Comparison of ENCODE assay signal across 1 cellular context in the genomic region with DNA sequence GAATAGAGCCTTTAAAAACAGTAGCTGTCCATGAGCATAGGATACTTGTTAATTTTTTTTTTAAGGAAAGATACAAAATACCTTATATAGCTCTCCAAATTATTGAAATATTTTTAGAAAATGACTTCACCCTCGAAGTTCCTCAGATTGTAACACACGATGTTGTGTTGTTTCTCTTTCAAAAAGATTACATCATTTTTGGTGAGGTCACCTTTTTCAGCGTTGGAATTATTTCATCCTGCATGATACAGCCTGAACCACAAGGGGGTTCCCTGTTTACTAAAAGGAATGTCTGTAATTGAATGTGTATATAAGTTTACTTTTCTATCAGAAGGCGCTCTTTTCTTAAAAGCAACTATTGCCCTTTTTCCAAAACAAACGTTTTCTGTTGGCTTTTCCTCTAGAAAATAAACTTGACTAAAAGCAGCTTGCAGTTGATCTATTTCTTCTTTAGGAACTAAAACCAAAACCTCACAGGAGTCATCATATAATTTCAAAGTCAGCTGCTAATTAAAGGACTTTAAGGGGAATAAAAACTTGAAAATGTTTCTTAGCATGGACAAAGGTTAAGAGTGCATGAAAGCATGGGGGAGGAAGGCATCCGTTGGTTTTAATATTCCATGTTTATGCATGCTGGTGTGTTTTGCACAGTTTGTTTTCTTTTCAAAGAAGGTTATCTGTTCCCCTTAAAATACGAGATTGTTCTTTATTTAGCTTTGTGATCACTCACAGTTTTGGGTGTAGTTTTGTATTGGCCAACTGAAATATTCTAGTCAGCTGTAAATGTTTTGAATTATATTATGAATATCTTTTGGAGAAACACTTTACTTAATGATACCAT.
TF ChIP-seq lines count a peak whose summit lies in the region.

No MANE protein-coding gene starts in this region.

TF ChIP-seq in K562, 482 proteins besides CTCF, POLR2A, EP300 and RAD21 (continued from another document and continues in another):
- TF ChIP-seq, protein P1, sequence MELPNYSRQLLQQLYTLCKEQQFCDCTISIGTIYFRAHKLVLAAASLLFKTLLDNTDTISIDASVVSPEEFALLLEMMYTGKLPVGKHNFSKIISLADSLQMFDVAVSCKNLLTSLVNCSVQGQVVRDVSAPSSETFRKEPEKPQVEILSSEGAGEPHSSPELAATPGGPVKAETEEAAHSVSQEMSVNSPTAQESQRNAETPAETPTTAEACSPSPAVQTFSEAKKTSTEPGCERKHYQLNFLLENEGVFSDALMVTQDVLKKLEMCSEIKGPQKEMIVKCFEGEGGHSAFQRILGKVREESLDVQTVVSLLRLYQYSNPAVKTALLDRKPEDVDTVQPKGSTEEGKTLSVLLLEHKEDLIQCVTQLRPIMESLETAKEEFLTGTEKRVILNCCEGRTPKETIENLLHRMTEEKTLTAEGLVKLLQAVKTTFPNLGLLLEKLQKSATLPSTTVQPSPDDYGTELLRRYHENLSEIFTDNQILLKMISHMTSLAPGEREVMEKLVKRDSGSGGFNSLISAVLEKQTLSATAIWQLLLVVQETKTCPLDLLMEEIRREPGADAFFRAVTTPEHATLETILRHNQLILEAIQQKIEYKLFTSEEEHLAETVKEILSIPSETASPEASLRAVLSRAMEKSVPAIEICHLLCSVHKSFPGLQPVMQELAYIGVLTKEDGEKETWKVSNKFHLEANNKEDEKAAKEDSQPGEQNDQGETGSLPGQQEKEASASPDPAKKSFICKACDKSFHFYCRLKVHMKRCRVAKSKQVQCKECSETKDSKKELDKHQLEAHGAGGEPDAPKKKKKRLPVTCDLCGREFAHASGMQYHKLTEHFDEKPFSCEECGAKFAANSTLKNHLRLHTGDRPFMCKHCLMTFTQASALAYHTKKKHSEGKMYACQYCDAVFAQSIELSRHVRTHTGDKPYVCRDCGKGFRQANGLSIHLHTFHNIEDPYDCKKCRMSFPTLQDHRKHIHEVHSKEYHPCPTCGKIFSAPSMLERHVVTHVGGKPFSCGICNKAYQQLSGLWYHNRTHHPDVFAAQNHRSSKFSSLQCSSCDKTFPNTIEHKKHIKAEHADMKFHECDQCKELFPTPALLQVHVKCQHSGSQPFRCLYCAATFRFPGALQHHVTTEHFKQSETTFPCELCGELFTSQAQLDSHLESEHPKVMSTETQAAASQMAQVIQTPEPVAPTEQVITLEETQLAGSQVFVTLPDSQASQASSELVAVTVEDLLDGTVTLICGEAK (IDR thresholded peaks at IDR 0.05) = peak; percentile 56; the same call in 1 of the 2 replicates
- TF ChIP-seq, protein P1 (CRISPR knock-in tag; IDR thresholded peaks at IDR 0.05) = no peak
- TF ChIP-seq, protein P2, sequence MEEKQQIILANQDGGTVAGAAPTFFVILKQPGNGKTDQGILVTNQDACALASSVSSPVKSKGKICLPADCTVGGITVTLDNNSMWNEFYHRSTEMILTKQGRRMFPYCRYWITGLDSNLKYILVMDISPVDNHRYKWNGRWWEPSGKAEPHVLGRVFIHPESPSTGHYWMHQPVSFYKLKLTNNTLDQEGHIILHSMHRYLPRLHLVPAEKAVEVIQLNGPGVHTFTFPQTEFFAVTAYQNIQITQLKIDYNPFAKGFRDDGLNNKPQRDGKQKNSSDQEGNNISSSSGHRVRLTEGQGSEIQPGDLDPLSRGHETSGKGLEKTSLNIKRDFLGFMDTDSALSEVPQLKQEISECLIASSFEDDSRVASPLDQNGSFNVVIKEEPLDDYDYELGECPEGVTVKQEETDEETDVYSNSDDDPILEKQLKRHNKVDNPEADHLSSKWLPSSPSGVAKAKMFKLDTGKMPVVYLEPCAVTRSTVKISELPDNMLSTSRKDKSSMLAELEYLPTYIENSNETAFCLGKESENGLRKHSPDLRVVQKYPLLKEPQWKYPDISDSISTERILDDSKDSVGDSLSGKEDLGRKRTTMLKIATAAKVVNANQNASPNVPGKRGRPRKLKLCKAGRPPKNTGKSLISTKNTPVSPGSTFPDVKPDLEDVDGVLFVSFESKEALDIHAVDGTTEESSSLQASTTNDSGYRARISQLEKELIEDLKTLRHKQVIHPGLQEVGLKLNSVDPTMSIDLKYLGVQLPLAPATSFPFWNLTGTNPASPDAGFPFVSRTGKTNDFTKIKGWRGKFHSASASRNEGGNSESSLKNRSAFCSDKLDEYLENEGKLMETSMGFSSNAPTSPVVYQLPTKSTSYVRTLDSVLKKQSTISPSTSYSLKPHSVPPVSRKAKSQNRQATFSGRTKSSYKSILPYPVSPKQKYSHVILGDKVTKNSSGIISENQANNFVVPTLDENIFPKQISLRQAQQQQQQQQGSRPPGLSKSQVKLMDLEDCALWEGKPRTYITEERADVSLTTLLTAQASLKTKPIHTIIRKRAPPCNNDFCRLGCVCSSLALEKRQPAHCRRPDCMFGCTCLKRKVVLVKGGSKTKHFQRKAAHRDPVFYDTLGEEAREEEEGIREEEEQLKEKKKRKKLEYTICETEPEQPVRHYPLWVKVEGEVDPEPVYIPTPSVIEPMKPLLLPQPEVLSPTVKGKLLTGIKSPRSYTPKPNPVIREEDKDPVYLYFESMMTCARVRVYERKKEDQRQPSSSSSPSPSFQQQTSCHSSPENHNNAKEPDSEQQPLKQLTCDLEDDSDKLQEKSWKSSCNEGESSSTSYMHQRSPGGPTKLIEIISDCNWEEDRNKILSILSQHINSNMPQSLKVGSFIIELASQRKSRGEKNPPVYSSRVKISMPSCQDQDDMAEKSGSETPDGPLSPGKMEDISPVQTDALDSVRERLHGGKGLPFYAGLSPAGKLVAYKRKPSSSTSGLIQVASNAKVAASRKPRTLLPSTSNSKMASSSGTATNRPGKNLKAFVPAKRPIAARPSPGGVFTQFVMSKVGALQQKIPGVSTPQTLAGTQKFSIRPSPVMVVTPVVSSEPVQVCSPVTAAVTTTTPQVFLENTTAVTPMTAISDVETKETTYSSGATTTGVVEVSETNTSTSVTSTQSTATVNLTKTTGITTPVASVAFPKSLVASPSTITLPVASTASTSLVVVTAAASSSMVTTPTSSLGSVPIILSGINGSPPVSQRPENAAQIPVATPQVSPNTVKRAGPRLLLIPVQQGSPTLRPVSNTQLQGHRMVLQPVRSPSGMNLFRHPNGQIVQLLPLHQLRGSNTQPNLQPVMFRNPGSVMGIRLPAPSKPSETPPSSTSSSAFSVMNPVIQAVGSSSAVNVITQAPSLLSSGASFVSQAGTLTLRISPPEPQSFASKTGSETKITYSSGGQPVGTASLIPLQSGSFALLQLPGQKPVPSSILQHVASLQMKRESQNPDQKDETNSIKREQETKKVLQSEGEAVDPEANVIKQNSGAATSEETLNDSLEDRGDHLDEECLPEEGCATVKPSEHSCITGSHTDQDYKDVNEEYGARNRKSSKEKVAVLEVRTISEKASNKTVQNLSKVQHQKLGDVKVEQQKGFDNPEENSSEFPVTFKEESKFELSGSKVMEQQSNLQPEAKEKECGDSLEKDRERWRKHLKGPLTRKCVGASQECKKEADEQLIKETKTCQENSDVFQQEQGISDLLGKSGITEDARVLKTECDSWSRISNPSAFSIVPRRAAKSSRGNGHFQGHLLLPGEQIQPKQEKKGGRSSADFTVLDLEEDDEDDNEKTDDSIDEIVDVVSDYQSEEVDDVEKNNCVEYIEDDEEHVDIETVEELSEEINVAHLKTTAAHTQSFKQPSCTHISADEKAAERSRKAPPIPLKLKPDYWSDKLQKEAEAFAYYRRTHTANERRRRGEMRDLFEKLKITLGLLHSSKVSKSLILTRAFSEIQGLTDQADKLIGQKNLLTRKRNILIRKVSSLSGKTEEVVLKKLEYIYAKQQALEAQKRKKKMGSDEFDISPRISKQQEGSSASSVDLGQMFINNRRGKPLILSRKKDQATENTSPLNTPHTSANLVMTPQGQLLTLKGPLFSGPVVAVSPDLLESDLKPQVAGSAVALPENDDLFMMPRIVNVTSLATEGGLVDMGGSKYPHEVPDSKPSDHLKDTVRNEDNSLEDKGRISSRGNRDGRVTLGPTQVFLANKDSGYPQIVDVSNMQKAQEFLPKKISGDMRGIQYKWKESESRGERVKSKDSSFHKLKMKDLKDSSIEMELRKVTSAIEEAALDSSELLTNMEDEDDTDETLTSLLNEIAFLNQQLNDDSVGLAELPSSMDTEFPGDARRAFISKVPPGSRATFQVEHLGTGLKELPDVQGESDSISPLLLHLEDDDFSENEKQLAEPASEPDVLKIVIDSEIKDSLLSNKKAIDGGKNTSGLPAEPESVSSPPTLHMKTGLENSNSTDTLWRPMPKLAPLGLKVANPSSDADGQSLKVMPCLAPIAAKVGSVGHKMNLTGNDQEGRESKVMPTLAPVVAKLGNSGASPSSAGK (IDR thresholded peaks at IDR 0.05) = peak; percentile 55
- no peak for TF ChIP-seq SPI1 (IDR thresholded peaks at IDR 0.05; ENCODE audit: borderline replicate concordance, low read depth, low read length)
- no peak for TF ChIP-seq SRSF7 (optimal IDR thresholded peaks at IDR 0.05; ENCODE audit: low read depth, low read length)
- TF ChIP-seq ZNF584 (CRISPR knock-in tag; IDR thresholded peaks at IDR 0.05; ENCODE audit: low read depth) = 0 out of 2 replicates have a peak, but pooled peaks have one; percentile 42
- TF ChIP-seq TCF7 (IDR thresholded peaks at IDR 0.05; ENCODE audit: borderline replicate concordance) = no peak
- TF ChIP-seq POLR2H (tag; IDR thresholded peaks at IDR 0.05; ENCODE audit: low read depth) = peak; percentile 73
- peak; percentile 29 to 70; a peak in 1 of 4 replicates for TF ChIP-seq TRIM24 (IDR thresholded peaks at IDR 0.05)
- no peak for TF ChIP-seq SIN3B (IDR thresholded peaks at IDR 0.05; ENCODE audit: low read depth)
- TF ChIP-seq NR2F6 (CRISPR knock-in tag; IDR thresholded peaks at IDR 0.05) = no peak
- TF ChIP-seq ZNF444 (CRISPR knock-in tag; IDR thresholded peaks at IDR 0.05) = no peak
- TF ChIP-seq ZNF76 (CRISPR knock-in tag; IDR thresholded peaks at IDR 0.05; ENCODE audit: borderline replicate concordance) = no peak
- no peak for TF ChIP-seq CHD1 (IDR thresholded peaks at IDR 0.05; ENCODE audit: low read length)
- TF ChIP-seq, protein P3, sequence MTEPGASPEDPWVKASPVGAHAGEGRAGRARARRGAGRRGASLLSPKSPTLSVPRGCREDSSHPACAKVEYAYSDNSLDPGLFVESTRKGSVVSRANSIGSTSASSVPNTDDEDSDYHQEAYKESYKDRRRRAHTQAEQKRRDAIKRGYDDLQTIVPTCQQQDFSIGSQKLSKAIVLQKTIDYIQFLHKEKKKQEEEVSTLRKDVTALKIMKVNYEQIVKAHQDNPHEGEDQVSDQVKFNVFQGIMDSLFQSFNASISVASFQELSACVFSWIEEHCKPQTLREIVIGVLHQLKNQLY (CRISPR knock-in tag; conservative IDR thresholded peaks at IDR 0.05) = no peak
- TF ChIP-seq ZNF766 (CRISPR knock-in tag; conservative IDR thresholded peaks at IDR 0.05) = 0 out of 2 replicates have a peak, but pooled peaks have one; percentile 37
- TF ChIP-seq SP1 (CRISPR knock-in tag; IDR thresholded peaks at IDR 0.05) = no peak
- TF ChIP-seq POLR2G (IDR thresholded peaks at IDR 0.05; ENCODE audit: low read depth, low read length) = no peak
- TF ChIP-seq MEIS2 (IDR thresholded peaks at IDR 0.05; ENCODE audit: partially characterized antibody) = no peak
- peak; percentile 88 to 90 for TF ChIP-seq FOXK2 (conservative IDR thresholded peaks at IDR 0.05 in 1 of 2, IDR thresholded peaks at IDR 0.05 in 1 of 2; ENCODE audit: low read depth in 2 of 2)
- TF ChIP-seq RBBP5 (IDR thresholded peaks at IDR 0.05; ENCODE audit: borderline replicate concordance, insufficient read depth, low read length, poor library complexity, severe bottlenecking) = no peak
- TF ChIP-seq KLF1 (tag; IDR thresholded peaks at IDR 0.05) = no peak
- no peak for TF ChIP-seq HMG20B (CRISPR knock-in tag; IDR thresholded peaks at IDR 0.05)
- TF ChIP-seq ZNF77 (CRISPR knock-in tag; IDR thresholded peaks at IDR 0.05) = no peak
- TF ChIP-seq NFE2 (IDR thresholded peaks at IDR 0.05; ENCODE audit: low read depth) = no peak
- peak; percentile 11; the same call in 1 of the 2 replicates for TF ChIP-seq KLF13 (tag; IDR thresholded peaks at IDR 0.05; ENCODE audit: borderline replicate concordance, low read depth)
- no peak for TF ChIP-seq ZNF232 (CRISPR knock-in tag; IDR thresholded peaks at IDR 0.05)
- TF ChIP-seq, protein P4, sequence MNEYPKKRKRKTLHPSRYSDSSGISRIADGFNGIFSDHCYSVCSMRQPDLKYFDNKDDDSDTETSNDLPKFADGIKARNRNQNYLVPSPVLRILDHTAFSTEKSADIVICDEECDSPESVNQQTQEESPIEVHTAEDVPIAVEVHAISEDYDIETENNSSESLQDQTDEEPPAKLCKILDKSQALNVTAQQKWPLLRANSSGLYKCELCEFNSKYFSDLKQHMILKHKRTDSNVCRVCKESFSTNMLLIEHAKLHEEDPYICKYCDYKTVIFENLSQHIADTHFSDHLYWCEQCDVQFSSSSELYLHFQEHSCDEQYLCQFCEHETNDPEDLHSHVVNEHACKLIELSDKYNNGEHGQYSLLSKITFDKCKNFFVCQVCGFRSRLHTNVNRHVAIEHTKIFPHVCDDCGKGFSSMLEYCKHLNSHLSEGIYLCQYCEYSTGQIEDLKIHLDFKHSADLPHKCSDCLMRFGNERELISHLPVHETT (CRISPR knock-in tag; conservative IDR thresholded peaks at IDR 0.05 in 1 of 2, IDR thresholded peaks at IDR 0.05 in 1 of 2) = peak in 1 of 2 experiments; percentile 31; a peak in 2 of 4 replicates
- no peak; the same call in 1 of the 2 replicates for TF ChIP-seq NFATC3 (IDR thresholded peaks at IDR 0.05)
- TF ChIP-seq, protein P5, sequence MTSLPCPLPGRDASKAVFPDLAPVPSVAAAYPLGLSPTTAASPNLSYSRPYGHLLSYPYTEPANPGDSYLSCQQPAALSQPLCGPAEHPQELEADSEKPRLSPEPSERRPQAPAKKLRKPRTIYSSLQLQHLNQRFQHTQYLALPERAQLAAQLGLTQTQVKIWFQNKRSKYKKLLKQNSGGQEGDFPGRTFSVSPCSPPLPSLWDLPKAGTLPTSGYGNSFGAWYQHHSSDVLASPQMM (CRISPR knock-in tag; IDR thresholded peaks at IDR 0.05) = no peak
